ENCODE assay signal across 23 cellular contexts in genomic region chr4:134905061-134905460, GRCh38.
"Had no signal": no experiment of that assay in that cellular context is flagged by ENCODE, and none has a peak within 500 bp of the region (broad histone marks: within the 10 kb centered on the region; RNA-seq: fewer than 3 reads in every experiment).

No MANE protein-coding gene starts in this region.

- H3K27ac ChIP-seq: adrenal gland, ascending aorta, esophagus squamous epithelium, gastrocnemius medialis, right lobe of liver, skin epidermis, transverse colon had no signal

- H3K4me3 ChIP-seq: adrenal gland, ascending aorta, esophagus squamous epithelium, gastrocnemius medialis, right lobe of liver, skin epidermis, transverse colon had no signal

- H3K27me3 Mint-ChIP-seq: activated naive CD8-positive, alpha-beta T cell; effector memory CD8-positive, alpha-beta T cell had no signal

- H3K27me3 ChIP-seq: adrenal gland, ascending aorta, esophagus squamous epithelium, gastrocnemius medialis, right lobe of liver, transverse colon had no signal

- H3K4me3 Mint-ChIP-seq: activated naive CD8-positive, alpha-beta T cell; activated T-cell treated with anti-CD3 and anti-CD28 coated beads, Interleukin-2, amount 50 U/mL, for 4 hours; effector memory CD8-positive, alpha-beta T cell; nephron progenitor cell had no signal

- H3K9me3 ChIP-seq: ascending aorta, esophagus squamous epithelium, gastrocnemius medialis, transverse colon had no signal

- H3K27ac Mint-ChIP-seq: activated naive CD8-positive, alpha-beta T cell; activated T-helper 2 cell treated with anti-CD3 and anti-CD28 coated beads, Interferon-gamma antibody, Interleukin-2, Interleukin-4, amounts not matched to agents 10 μg/mL and 5 μg/mL and 100 μg/mL, durations not matched to agents 14 hours and 24 hours and 36 hours; effector memory CD8-positive, alpha-beta T cell; nephron progenitor cell had no signal

- H3K4me1 Mint-ChIP-seq: nephron progenitor cell had no signal

- H3K4me1 ChIP-seq: adrenal gland, ascending aorta, esophagus squamous epithelium, gastrocnemius medialis, right lobe of liver, transverse colon had no signal

- ATAC-seq: activated T-cell treated with anti-CD3 and anti-CD28 coated beads, Interleukin-2, amount 50 U/mL, for 4 hours; effector memory CD8-positive, alpha-beta T cell; gastrocnemius medialis; right lobe of liver had no signal

- H3K36me3 Mint-ChIP-seq: activated naive CD8-positive, alpha-beta T cell had no signal

- DNase-seq: activated CD4-positive, alpha-beta T cell treated with anti-CD3 and anti-CD28 coated beads for 4 hours; activated CD4-positive, alpha-beta T cell treated with anti-CD3 and anti-CD28 coated beads, Interleukin-2, amount 50 U/mL, for 48 hours; activated CD4-positive, CD25-positive, alpha-beta regulatory T cell; activated CD8-positive, alpha-beta memory T cell treated with anti-CD3 and anti-CD28 coated beads, Interleukin-2, amount 50 U/mL, for 48 hours; activated naive CD4-positive, alpha-beta T cell; activated T-cell treated with anti-CD3 and anti-CD28 coated beads, Interleukin-2, amount 50 U/mL, for 4 hours; adrenal gland; central memory CD4-positive, alpha-beta T cell; effector memory CD8-positive, alpha-beta T cell; esophagus squamous epithelium; gastrocnemius medialis; hippocampal formation; nephron progenitor cell; occipital lobe; posterior cingulate gyrus; right lobe of liver; stimulated activated CD4-positive, alpha-beta T cell treated with anti-CD3 and anti-CD28 coated beads, Interleukin-1b, Interleukin-23, amount 100 ng/mL, for 48 hours; T1000; transverse colon had no signal

- H3K9me3 Mint-ChIP-seq: nephron progenitor cell had no signal

- H3K36me3 ChIP-seq: adrenal gland, ascending aorta, esophagus squamous epithelium, gastrocnemius medialis, right lobe of liver, transverse colon had no signal
